10 cellular contexts compared by ENCODE assay signal in genomic region chr3:49027634-49028033, GRCh38. TPM values are rescaled to one million over a fixed set of nuclear protein-coding genes. Genes with fewer than 3 reads are reported as not detected.
DNase-seq lines count a peak whose midpoint lies in the region; TF ChIP-seq lines count a peak whose summit lies in the region.
"Had no signal": no experiment of that assay in that cellular context is flagged by ENCODE, and none has a peak within 500 bp of the region (broad histone marks: within the 10 kb centered on the region; RNA-seq: fewer than 3 reads in every experiment).

No MANE protein-coding gene starts in this region.

- intact Hi-C loops in activated naive CD4-positive, alpha-beta T cell treated with anti-CD3 and anti-CD28 coated beads for 36 hours (cut with micrococcal nuclease) = loop anchor here (10.0 kb wide), 1 partner anchor 697 kb away; the partner anchor contains the start of gene GMPPB

- peaks cover 63% of the 10 kb centered on the region for H3K4me1 Mint-ChIP-seq in activated naive CD4-positive, alpha-beta T cell treated with anti-CD3 and anti-CD28 coated beads for 36 hours (ENCODE audit: low read depth)
- H3K4me1 Mint-ChIP-seq in activated naive CD4-positive, alpha-beta T cell treated with anti-CD3 and anti-CD28 coated beads, Interleukin-2, amount 10 ng/mL, durations not matched to agents 7 days and 5 days = peaks cover 59% of the 10 kb centered on the region

- H3K9me3 Mint-ChIP-seq in activated naive CD4-positive, alpha-beta T cell treated with anti-CD3 and anti-CD28 coated beads for 36 hours = no peaks in the 10 kb centered on the region
- no peaks in the 10 kb centered on the region for H3K9me3 Mint-ChIP-seq in activated naive CD4-positive, alpha-beta T cell treated with anti-CD3 and anti-CD28 coated beads, Interleukin-2, amount 10 ng/mL, durations not matched to agents 7 days and 5 days

- no peaks in the 10 kb centered on the region for H3K27me3 ChIP-seq in stomach smooth muscle (ENCODE audit: control insufficient read depth in 1 of 2, insufficient read depth in 2 of 2, low read length in 2 of 2)
- H3K27me3 ChIP-seq: adrenal gland had no signal

- H3K4me3 ChIP-seq in SK-N-MC (peak overlapping the region; percentile 87; the same call in 1 of the 2 replicates), fibroblast of the aortic adventitia (ENCODE audit: low read depth, low read length) (peak overlapping the region; percentile 9), stomach smooth muscle (ENCODE audit: low read length in 2 of 2) (no peak overlapping the region), foreskin fibroblast (ENCODE audit: low read depth in 1 of 2, low read length in 2 of 2) (no peak overlapping the region)

- H3K27ac ChIP-seq in SK-N-MC (no peak overlapping the region), stomach smooth muscle (ENCODE audit: low read length) (peak overlapping the region; percentile 96)

- H3K36me3 Mint-ChIP-seq in activated naive CD4-positive, alpha-beta T cell treated with anti-CD3 and anti-CD28 coated beads for 36 hours (ENCODE audit: low read depth) = peaks cover 62% of the 10 kb centered on the region
- peaks cover 67% of the 10 kb centered on the region for H3K36me3 Mint-ChIP-seq in activated naive CD4-positive, alpha-beta T cell treated with anti-CD3 and anti-CD28 coated beads, Interleukin-2, amount 10 ng/mL, durations not matched to agents 7 days and 5 days

- H3K9me3 ChIP-seq in SK-N-MC (ENCODE audit: low read depth, low read length) = no peaks in the 10 kb centered on the region
- H3K9me3 ChIP-seq in stomach smooth muscle (ENCODE audit: control insufficient read depth in 2 of 2, low read length in 2 of 2) = no peaks in the 10 kb centered on the region
- H3K9me3 ChIP-seq: adrenal gland had no signal

- DNase-seq in activated naive CD4-positive, alpha-beta T cell treated with anti-CD3 and anti-CD28 coated beads for 36 hours = no peak
- no peak for DNase-seq in activated naive CD4-positive, alpha-beta T cell treated with anti-CD3 and anti-CD28 coated beads, Interleukin-2, amount 10 ng/mL, durations not matched to agents 7 days and 5 days
- DNase-seq in SK-N-MC (ENCODE audit: low read depth, low spot score) = no peak
- no peak for DNase-seq in fibroblast of the aortic adventitia (ENCODE audit: low read depth)
- no peak for DNase-seq in NCI-H2107 (lab: John Stamatoyannopoulos, UW)
- DNase-seq in foreskin fibroblast = no peak
- DNase-seq in GM20000 (ENCODE audit: low spot score) = no peak
- DNase-seq: adrenal gland, NCI-H2171 had no signal

- H3K4me3 Mint-ChIP-seq in activated naive CD4-positive, alpha-beta T cell treated with anti-CD3 and anti-CD28 coated beads for 36 hours = peak overlapping the region; percentile 91
- H3K4me3 Mint-ChIP-seq in activated naive CD4-positive, alpha-beta T cell treated with anti-CD3 and anti-CD28 coated beads, Interleukin-2, amount 10 ng/mL, durations not matched to agents 7 days and 5 days = no peak overlapping the region

- H3K27me3 Mint-ChIP-seq in activated naive CD4-positive, alpha-beta T cell treated with anti-CD3 and anti-CD28 coated beads for 36 hours (ENCODE audit: low read depth) = no peaks in the 10 kb centered on the region
- no peaks in the 10 kb centered on the region for H3K27me3 Mint-ChIP-seq in activated naive CD4-positive, alpha-beta T cell treated with anti-CD3 and anti-CD28 coated beads, Interleukin-2, amount 10 ng/mL, durations not matched to agents 7 days and 5 days

- peak overlapping the region; percentile 89 for H3K27ac Mint-ChIP-seq in activated naive CD4-positive, alpha-beta T cell treated with anti-CD3 and anti-CD28 coated beads for 36 hours
- no peak overlapping the region for H3K27ac Mint-ChIP-seq in activated naive CD4-positive, alpha-beta T cell treated with anti-CD3 and anti-CD28 coated beads, Interleukin-2, amount 10 ng/mL, durations not matched to agents 7 days and 5 days

- peaks cover 51% of the 10 kb centered on the region; the same call in 1 of the 2 replicates for H3K36me3 ChIP-seq in SK-N-MC (ENCODE audit: insufficient read depth, low read length)
- H3K36me3 ChIP-seq in stomach smooth muscle (ENCODE audit: control insufficient read depth in 2 of 2, insufficient read depth in 2 of 2, low read length in 2 of 2) = peaks cover 41 to 51% of the 10 kb centered on the region in 2 donors

- no peak for TF ChIP-seq CTCF in fibroblast of the aortic adventitia (IDR thresholded peaks at IDR 0.05; ENCODE audit: insufficient read depth, low read length)
- TF ChIP-seq CTCF in foreskin fibroblast (IDR thresholded peaks at IDR 0.05; ENCODE audit: low read depth, low read length) = no peak
- no peak for TF ChIP-seq CTCF in GM20000 (IDR thresholded peaks at IDR 0.05; ENCODE audit: extremely low read depth, missing control alignments)

- H3K4me1 ChIP-seq in stomach smooth muscle (ENCODE audit: control insufficient read depth, insufficient read depth, low read length) = peaks cover 23% of the 10 kb centered on the region

- CTCF ChIA-PET in activated naive CD4-positive, alpha-beta T cell treated with anti-CD3 and anti-CD28 coated beads for 36 hours (lab: Charles Lee) = no interaction called here
- CTCF ChIA-PET in activated naive CD4-positive, alpha-beta T cell treated with anti-CD3 and anti-CD28 coated beads, Interleukin-2, amount 10 ng/mL, durations not matched to agents 7 days and 5 days (lab: Charles Lee) = no interaction called here

- H3K9ac ChIP-seq in SK-N-MC (ENCODE audit: insufficient read length) (no peak overlapping the region), stomach smooth muscle (ENCODE audit: low read length in 2 of 2) (no peak overlapping the region)

RNA-seq across cellular contexts. Expression of gene IMPDH2, which starts 1.6 kb away (rescaled TPM):
- total RNA-seq in activated naive CD4-positive, alpha-beta T cell treated with anti-CD3 and anti-CD28 coated beads for 36 hours = 100 to 1,000 TPM; 565 to 593 TPM
- 313 and 402 TPM in 2 replicates for total RNA-seq in fibroblast of the aortic adventitia (ENCODE audit: low replicate concordance)

RNA-seq across cellular contexts. Expression of gene NDUFAF3, which starts 5.7 kb away (rescaled TPM):
- total RNA-seq in activated naive CD4-positive, alpha-beta T cell treated with anti-CD3 and anti-CD28 coated beads for 36 hours = 100 to 1,000 TPM; 113 to 115 TPM
- total RNA-seq in fibroblast of the aortic adventitia (ENCODE audit: low replicate concordance) = 22.1 and 41.0 TPM in 2 replicates

RNA-seq across cellular contexts. Expression of gene DALRD3, which starts 9.3 kb away (rescaled TPM):
- total RNA-seq in activated naive CD4-positive, alpha-beta T cell treated with anti-CD3 and anti-CD28 coated beads for 36 hours = 10 to 100 TPM; 19.5 to 19.7 TPM
- 32.6 and 46.4 TPM in 2 replicates for total RNA-seq in fibroblast of the aortic adventitia (ENCODE audit: low replicate concordance)

RNA-seq across cellular contexts. Expression of gene WDR6, which starts 20.4 kb away (rescaled TPM):
- 100 to 1,000 TPM; 119 to 120 TPM for total RNA-seq in activated naive CD4-positive, alpha-beta T cell treated with anti-CD3 and anti-CD28 coated beads for 36 hours
- total RNA-seq in fibroblast of the aortic adventitia (ENCODE audit: low replicate concordance) = 65.4 and 99.8 TPM in 2 replicates

RNA-seq across cellular contexts. Expression of gene P4HTM, which starts 37.6 kb away (rescaled TPM):
- 10 to 100 TPM; 20.2 to 21.7 TPM for total RNA-seq in activated naive CD4-positive, alpha-beta T cell treated with anti-CD3 and anti-CD28 coated beads for 36 hours
- total RNA-seq in fibroblast of the aortic adventitia (ENCODE audit: low replicate concordance) = 22.2 and 49.1 TPM in 2 replicates

Comparison
In these comparisons a context has a peak if more than half of its experiments do, and no peak if none do; other contexts are left out.
1. H3K4me3 ChIP-seq: peak in SK-N-MC (single experiment) and fibroblast of the aortic adventitia (single experiment); none in stomach smooth muscle (0 of 2) and foreskin fibroblast (0 of 2).